Comparison of ENCODE assay signal across 16 cellular contexts in genomic region chr5:124720589-124720988, GRCh38. TPM values are rescaled to one million over a fixed set of nuclear protein-coding genes. Genes with fewer than 3 reads are reported as not detected.
"Had no signal": no experiment of that assay in that cellular context is flagged by ENCODE, and none has a peak within 500 bp of the region (broad histone marks: within the 10 kb centered on the region; RNA-seq: fewer than 3 reads in every experiment).

No MANE protein-coding gene starts in this region.

- H3K36me3 Mint-ChIP-seq: activated naive CD8-positive, alpha-beta T cell treated with anti-CD3 and anti-CD28 coated beads, Interleukin-2, amount 10 ng/mL, durations not matched to agents 7 days and 5 days; natural killer cell treated with Interleukin-12 subunit alpha and Interleukin-12 subunit beta and Interleukin-15 and Interleukin-18, amount 100 ng/mL, for 72 hours had no signal

- H3K36me3 ChIP-seq: heart left ventricle had no signal

- H3K4me3 ChIP-seq: dorsolateral prefrontal cortex, heart left ventricle had no signal

- H3K9me3 ChIP-seq: heart left ventricle had no signal

- H3K27me3 Mint-ChIP-seq: activated CD4-positive, alpha-beta T cell treated with anti-CD3 and anti-CD28 coated beads, Interleukin-2, amount 10 ng/mL, durations not matched to agents 7 days and 5 days had no signal

- ATAC-seq: natural killer cell treated with Interleukin-12 subunit alpha and Interleukin-12 subunit beta and Interleukin-15 and Interleukin-18, amount 100 ng/mL, for 72 hours had no signal

- H3K27me3 ChIP-seq: dorsolateral prefrontal cortex, heart left ventricle had no signal

- DNase-seq: activated CD4-positive, alpha-beta T cell treated with anti-CD3 and anti-CD28 coated beads, Interleukin-2, amount 10 ng/mL, durations not matched to agents 7 days and 5 days; activated CD8-positive, alpha-beta memory T cell treated with anti-CD3 and anti-CD28 coated beads for 24 hours; activated naive CD4-positive, alpha-beta T cell; activated naive CD8-positive, alpha-beta T cell treated with anti-CD3 and anti-CD28 coated beads, Interleukin-2, amount 10 ng/mL, durations not matched to agents 7 days and 5 days; dorsolateral prefrontal cortex; heart left ventricle; islet precursor cell; stimulated activated CD4-positive, alpha-beta T cell treated with anti-CD3 and anti-CD28 coated beads, Interleukin-15, amount 100 ng/mL, for 24 hours; stimulated activated CD4-positive, alpha-beta T cell treated with anti-CD3 and anti-CD28 coated beads, Interleukin-4, amount 100 ng/mL, for 1 hour; stimulated activated naive CD4-positive, alpha-beta T cell; substantia nigra; SW 1271; trophoblast cell had no signal

- H3K9me3 Mint-ChIP-seq: activated CD4-positive, alpha-beta T cell treated with anti-CD3 and anti-CD28 coated beads, Interleukin-2, amount 10 ng/mL, durations not matched to agents 7 days and 5 days; activated naive CD8-positive, alpha-beta T cell treated with anti-CD3 and anti-CD28 coated beads, Interleukin-2, amount 10 ng/mL, durations not matched to agents 7 days and 5 days; endodermal cell; natural killer cell treated with Interleukin-12 subunit alpha and Interleukin-12 subunit beta and Interleukin-15 and Interleukin-18, amount 100 ng/mL, for 72 hours had no signal

- H3K4me1 Mint-ChIP-seq: activated CD4-positive, alpha-beta T cell treated with anti-CD3 and anti-CD28 coated beads, Interleukin-2, amount 10 ng/mL, durations not matched to agents 7 days and 5 days; activated naive CD8-positive, alpha-beta T cell treated with anti-CD3 and anti-CD28 coated beads, Interleukin-2, amount 10 ng/mL, durations not matched to agents 7 days and 5 days had no signal

- H3K27ac Mint-ChIP-seq: activated CD4-positive, alpha-beta T cell treated with anti-CD3 and anti-CD28 coated beads, Interleukin-2, amount 10 ng/mL, durations not matched to agents 7 days and 5 days; activated naive CD8-positive, alpha-beta T cell treated with anti-CD3 and anti-CD28 coated beads, Interleukin-2, amount 10 ng/mL, durations not matched to agents 7 days and 5 days; endodermal cell; natural killer cell treated with Interleukin-12 subunit alpha and Interleukin-12 subunit beta and Interleukin-15 and Interleukin-18, amount 100 ng/mL, for 72 hours had no signal

- H3K4me3 Mint-ChIP-seq: activated CD4-positive, alpha-beta T cell treated with anti-CD3 and anti-CD28 coated beads, Interleukin-2, amount 10 ng/mL, durations not matched to agents 7 days and 5 days; activated naive CD8-positive, alpha-beta T cell treated with anti-CD3 and anti-CD28 coated beads, Interleukin-2, amount 10 ng/mL, durations not matched to agents 7 days and 5 days; endodermal cell; natural killer cell treated with Interleukin-12 subunit alpha and Interleukin-12 subunit beta and Interleukin-15 and Interleukin-18, amount 100 ng/mL, for 72 hours had no signal

RNA-seq across cellular contexts. Expression of gene ZNF608, which starts 25.9 kb away (rescaled TPM):
- total RNA-seq: activated CD4-positive, alpha-beta T cell treated with anti-CD3 and anti-CD28 coated beads, Interleukin-2, amount 10 ng/mL, durations not matched to agents 7 days and 5 days; activated naive CD8-positive, alpha-beta T cell treated with anti-CD3 and anti-CD28 coated beads, Interleukin-2, amount 10 ng/mL, durations not matched to agents 7 days and 5 days; T-helper 2 cell treated with Interferon-gamma antibody and Interleukin-4, amounts not matched to agents 100 ng/mL and 5 ng/mL, for 36 hours had no signal
